2 cellular contexts compared by ENCODE assay signal in the genomic region with DNA sequence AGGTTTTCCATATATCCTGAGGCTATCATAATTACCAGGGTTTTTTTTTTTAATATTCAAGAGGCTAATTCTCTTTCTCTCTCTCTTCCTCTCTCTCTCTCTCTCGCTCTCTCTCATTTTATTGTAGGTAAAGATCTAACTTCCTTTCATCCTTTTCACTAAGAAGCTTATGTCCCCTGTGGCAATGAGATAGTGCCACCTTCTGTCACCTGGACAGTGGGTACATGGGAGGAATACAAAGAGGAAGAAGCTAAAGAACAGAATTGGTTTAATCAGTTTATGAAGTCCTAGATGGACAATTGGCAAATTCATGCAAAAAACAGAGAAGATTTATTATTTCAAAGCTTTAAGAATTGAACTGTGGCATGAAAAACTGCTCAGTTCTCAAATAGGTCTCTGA.
TF ChIP-seq lines count a peak whose summit lies in the region.

No MANE protein-coding gene starts in this region.

TF ChIP-seq in Ishikawa, 13 proteins besides CTCF, POLR2A, EP300 and RAD21:
- TF ChIP-seq, protein P1, sequence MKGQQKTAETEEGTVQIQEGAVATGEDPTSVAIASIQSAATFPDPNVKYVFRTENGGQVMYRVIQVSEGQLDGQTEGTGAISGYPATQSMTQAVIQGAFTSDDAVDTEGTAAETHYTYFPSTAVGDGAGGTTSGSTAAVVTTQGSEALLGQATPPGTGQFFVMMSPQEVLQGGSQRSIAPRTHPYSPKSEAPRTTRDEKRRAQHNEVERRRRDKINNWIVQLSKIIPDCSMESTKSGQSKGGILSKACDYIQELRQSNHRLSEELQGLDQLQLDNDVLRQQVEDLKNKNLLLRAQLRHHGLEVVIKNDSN (IDR thresholded peaks at IDR 0.05) = no peak
- TF ChIP-seq TCF12 (IDR thresholded peaks at IDR 0.05; ENCODE audit: low read depth) = no peak

TF ChIP-seq in H1, 55 proteins besides CTCF, POLR2A, EP300 and RAD21:
- TF ChIP-seq BCL11A (IDR thresholded peaks at IDR 0.05; ENCODE audit: low read depth in 2 of 2, low read length in 2 of 2) (no peak), POLR2AphosphoS5 (IDR thresholded peaks at IDR 0.05; ENCODE audit: low read depth, low read length) (no peak), CEBPB (IDR thresholded peaks at IDR 0.05; ENCODE audit: low read depth, low read length) (no peak), ZNF274 (IDR thresholded peaks at IDR 0.05; ENCODE audit: borderline replicate concordance, extremely low read depth, low read length) (no peak), NRF1 (IDR thresholded peaks at IDR 0.05; ENCODE audit: low read depth, low read length) (no peak), SUZ12 (IDR thresholded peaks at IDR 0.05; ENCODE audit: low read length) (no peak), RBBP5 (IDR thresholded peaks at IDR 0.05; ENCODE audit: borderline replicate concordance, low read depth, low read length) (no peak), JUN (IDR thresholded peaks at IDR 0.05; ENCODE audit: low read depth, low read length) (no peak), ASH2L (IDR thresholded peaks at IDR 0.05; ENCODE audit: low read length) (no peak), TEAD4 (IDR thresholded peaks at IDR 0.05; ENCODE audit: low read depth, low read length) (no peak), TBP (IDR thresholded peaks at IDR 0.05; ENCODE audit: low read depth, low read length) (no peak), TAF1 (IDR thresholded peaks at IDR 0.05; ENCODE audit: low read depth, low read length) (no peak), TCF12 (IDR thresholded peaks at IDR 0.05; ENCODE audit: low read depth, low read length) (no peak), PHF8 (conservative IDR thresholded peaks at IDR 0.05; ENCODE audit: low read depth, low read length) (no peak), KDM1A (IDR thresholded peaks at IDR 0.05; ENCODE audit: borderline replicate concordance, low read length) (no peak)
